9 cellular contexts compared by ENCODE assay signal in genomic region chr4:17636696-17637351, GRCh38. TPM values are rescaled to one million over a fixed set of nuclear protein-coding genes. Genes with fewer than 3 reads are reported as not detected.
A peak's percentile ranks its signal among the peaks of the same experiment; 100 is the strongest.
DNase-seq lines count a peak whose midpoint lies in the region; ATAC-seq and TF ChIP-seq lines count a peak whose summit lies in the region.
"Had no signal": no experiment of that assay in that cellular context is flagged by ENCODE, and none has a peak within 500 bp of the region (broad histone marks: within the 10 kb centered on the region; RNA-seq: fewer than 3 reads in every experiment).

No MANE protein-coding gene starts in this region.

- H3F3A ChIP-seq in OCI-LY1 (ENCODE audit: insufficient read depth, low read length), result no peaks in the 10 kb centered on the region

- no peak overlapping the region for H3K27ac ChIP-seq in OCI-LY1 (ENCODE audit: low read depth, low read length, poor library complexity, severe bottlenecking)

- H3K79me2 ChIP-seq in OCI-LY1 (ENCODE audit: insufficient read depth, low read length), result no peaks in the 10 kb centered on the region

- H3K4me1 ChIP-seq in OCI-LY1 (ENCODE audit: insufficient read depth, low read length, severe bottlenecking), result no peaks in the 10 kb centered on the region

- ATAC-seq in GM19455 (IDR thresholded peaks at IDR 0.05; ENCODE audit: unreplicated experiment) (peak; percentile 94), HG03521 (IDR thresholded peaks at IDR 0.05; ENCODE audit: unreplicated experiment) (peak; percentile 76), esophagus mucosa (peak; percentile 81), naive B cell (ENCODE audit: low read depth in 2 of 2) (peak; percentile 82 to 84)

- H3K27ac Mint-ChIP-seq in naive B cell, result peak overlapping the region in 3 of 6 donors; percentile 27 to 87 (median 37)
- H3K27ac Mint-ChIP-seq: activated naive CD4-positive, alpha-beta T cell treated with anti-CD3 and anti-CD28 coated beads, Interleukin-2, amount 50 U/mL, for 24 hours had no signal

- no peaks in the 10 kb centered on the region for H3K9me2 ChIP-seq in OCI-LY1 (ENCODE audit: low read depth, low read length)

- peaks cover 4% of the 10 kb centered on the region; the same call in 1 of the 2 replicates for H3K36me3 ChIP-seq in OCI-LY1 (ENCODE audit: insufficient read depth, low read length)

- no peak overlapping the region for H3K4me2 ChIP-seq in OCI-LY1 (ENCODE audit: low read length)

- peaks cover 0 to 9% (median 0%) of the 10 kb centered on the region in 3 donors for H3K4me1 Mint-ChIP-seq in naive B cell
- H3K4me1 Mint-ChIP-seq: activated naive CD4-positive, alpha-beta T cell treated with anti-CD3 and anti-CD28 coated beads, Interleukin-2, amount 50 U/mL, for 24 hours had no signal

- H3K27me3 ChIP-seq in OCI-LY1 (ENCODE audit: insufficient read depth, low read length), result no peaks in the 10 kb centered on the region

- no peaks in the 10 kb centered on the region for H3K27me3 Mint-ChIP-seq in naive B cell
- H3K27me3 Mint-ChIP-seq: activated naive CD4-positive, alpha-beta T cell treated with anti-CD3 and anti-CD28 coated beads, Interleukin-2, amount 50 U/mL, for 24 hours had no signal

- no peaks in the 10 kb centered on the region for H3K9me3 ChIP-seq in OCI-LY1 (ENCODE audit: low read length)

- H3K9ac ChIP-seq in OCI-LY1 (ENCODE audit: low read length), result no peak overlapping the region

- H3K4me3 ChIP-seq in OCI-LY1 (ENCODE audit: low read depth, low read length, poor library complexity, severe bottlenecking), result no peak overlapping the region

- DNase-seq in COR-L47 (lab: John Stamatoyannopoulos, UW) (peak; percentile 60), activated T-cell treated with anti-CD3 and anti-CD28 coated beads for 24 hours (ENCODE audit: low read depth) (peak; percentile 54), naive B cell (peak; percentile 55)
- peak; percentile 29 to 31 for DNase-seq in stimulated activated CD8-positive, alpha-beta memory T cell treated with anti-CD3 and anti-CD28 coated beads, Interleukin-7, amount 100 ng/mL, for 48 hours (ENCODE audit: extremely low read depth in 1 of 2, low read depth in 1 of 2)

- H4K20me1 ChIP-seq in OCI-LY1 (ENCODE audit: insufficient read depth, low read length), result no peaks in the 10 kb centered on the region

- TF ChIP-seq CTCF in OCI-LY1 (IDR thresholded peaks at IDR 0.05; ENCODE audit: low read length), result peak; percentile 60

- peaks cover 0 to 4% of the 10 kb centered on the region in 2 donors for H3K36me3 Mint-ChIP-seq in naive B cell

- no peak overlapping the region for H2AFZ ChIP-seq in OCI-LY1 (ENCODE audit: low read length)

- peak overlapping the region in 1 of 8 donors; percentile 6 for H3K4me3 Mint-ChIP-seq in naive B cell
- H3K4me3 Mint-ChIP-seq: activated naive CD4-positive, alpha-beta T cell treated with anti-CD3 and anti-CD28 coated beads, Interleukin-2, amount 50 U/mL, for 24 hours had no signal

- H3K9me3 Mint-ChIP-seq in naive B cell, result no peaks in the 10 kb centered on the region
- H3K9me3 Mint-ChIP-seq: activated naive CD4-positive, alpha-beta T cell treated with anti-CD3 and anti-CD28 coated beads, Interleukin-2, amount 50 U/mL, for 24 hours had no signal

RNA-seq across cellular contexts. Expression of gene MED28, which starts 22.4 kb away (rescaled TPM):
- 34.4 TPM for total RNA-seq in esophagus mucosa
- 10 to 100 TPM; 39.8 to 60.4 (median 48.1) TPM for polyA plus RNA-seq in naive B cell (ENCODE audit: low read depth in 6 of 6)

RNA-seq across cellular contexts. Expression of gene LAP3, which starts 59.8 kb away (rescaled TPM):
- 32.9 TPM for total RNA-seq in esophagus mucosa
- 10 to 100 TPM; 33.4 to 54.5 (median 40.6) TPM for polyA plus RNA-seq in naive B cell (ENCODE audit: low read depth in 6 of 6)
